ENCODE assay signal across 16 cellular contexts in genomic region chr2:112607680-112608438, GRCh38. TPM values are rescaled to one million over a fixed set of nuclear protein-coding genes. Genes with fewer than 3 reads are reported as not detected.
DNase-seq lines count a peak whose midpoint lies in the region; ATAC-seq, FAIRE-seq and TF ChIP-seq lines count a peak whose summit lies in the region.
"Had no signal": no experiment of that assay in that cellular context is flagged by ENCODE, and none has a peak within 500 bp of the region (broad histone marks: within the 10 kb centered on the region; RNA-seq: fewer than 3 reads in every experiment).

No MANE protein-coding gene starts in this region.

- no peaks in the 10 kb centered on the region for H3K27me3 Mint-ChIP-seq in activated T-cell treated with anti-CD3 and anti-CD28 coated beads, Interleukin-2, amount 50 U/mL, for 24 hours
- peaks cover 5% of the 10 kb centered on the region for H3K27me3 Mint-ChIP-seq in neural progenitor cell (ENCODE audit: insufficient read depth, low read depth)

- H3K4me2 ChIP-seq in K562 (ENCODE audit: insufficient read depth, low read length) (no peak overlapping the region), neural progenitor cell (no peak overlapping the region)

- H3K4me3 Mint-ChIP-seq in activated T-cell treated with anti-CD3 and anti-CD28 coated beads, Interleukin-2, amount 50 U/mL, for 24 hours = no peak overlapping the region
- H3K4me3 Mint-ChIP-seq in neural progenitor cell = no peak overlapping the region
- H3K4me3 Mint-ChIP-seq: CD14-positive monocyte had no signal

- H3K4me1 Mint-ChIP-seq in activated T-cell treated with anti-CD3 and anti-CD28 coated beads, Interleukin-2, amount 50 U/mL, for 24 hours (ENCODE audit: low read depth) = no peaks in the 10 kb centered on the region
- H3K4me1 Mint-ChIP-seq in neural progenitor cell = no peaks in the 10 kb centered on the region
- H3K4me1 Mint-ChIP-seq: CD14-positive monocyte had no signal

- H3K9me3 ChIP-seq in K562 (replicated peaks; ENCODE audit: control insufficient read depth, insufficient read depth, low read depth, low read length) (no peaks in the 10 kb centered on the region), thyroid gland (no peaks in the 10 kb centered on the region), neural progenitor cell (ENCODE audit: low read depth) (peaks cover 3% of the 10 kb centered on the region)
- H3K9me3 ChIP-seq: SJSA1 had no signal

- peak; percentile 11 for DNase-seq in activated T-cell treated with anti-CD3 and anti-CD28 coated beads, Interleukin-2, amount 50 U/mL, for 24 hours
- DNase-seq in activated T-cell treated with anti-CD3 and anti-CD28 coated beads, Interleukin-2, amount 50 U/mL, for 48 hours = no peak
- DNase-seq in K562 (ENCODE audit: extremely low read depth in 1 of 4, low spot score in 3 of 4) (no peak), left lobe of liver (ENCODE audit: low spot score) (peak; percentile 56), thyroid gland (peak; percentile 67 to 74), neural progenitor cell (ENCODE audit: low spot score) (no peak), NCI-H446 (lab: John Stamatoyannopoulos, UW) (no peak)
- DNase-seq: H7, Karpas-422, NCI-H1417, NCI-H187 treated with DMSO at 0.1 percent for 48 hours, NCI-H526 had no signal

- no peak overlapping the region for H3K27ac Mint-ChIP-seq in activated T-cell treated with anti-CD3 and anti-CD28 coated beads, Interleukin-2, amount 50 U/mL, for 24 hours
- H3K27ac Mint-ChIP-seq in neural progenitor cell = no peak overlapping the region

- no peak for FAIRE-seq in K562 (lab: Jason Lieb, UNC)

- intact Hi-C loops in K562 (cut with micrococcal nuclease) (no loop called here), thyroid gland (cut with DNase I) (no loop called here)

- no peak for TF ChIP-seq CTCF in K562 (IDR thresholded peaks at IDR 0.05 in 2 of 3, conservative IDR thresholded peaks at IDR 0.05 in 1 of 3; ENCODE audit: insufficient read depth in 2 of 3, low read depth in 1 of 3, low read length in 3 of 3)
- TF ChIP-seq CTCF in thyroid gland (IDR thresholded peaks at IDR 0.05) = no peak
- no peak for TF ChIP-seq CTCF in neural progenitor cell (IDR thresholded peaks at IDR 0.05)

- WGBS in K562 (ENCODE audit: insufficient coverage, low coverage, missing lambda C conversion rate) = 37% methylated on average over 8 of the region's 8 CpGs
- 72 to 81% methylated on average over 8 of the region's 8 CpGs for WGBS in thyroid gland, 2 donors

- H3K9me1 ChIP-seq in K562 (ENCODE audit: control insufficient read depth, insufficient read depth, low read length) = no peaks in the 10 kb centered on the region

- H3K36me3 ChIP-seq in K562 (ENCODE audit: control insufficient read depth, insufficient read depth, low read length) (no peaks in the 10 kb centered on the region), thyroid gland (no peaks in the 10 kb centered on the region), neural progenitor cell (no peaks in the 10 kb centered on the region)
- H3K36me3 ChIP-seq: SJSA1 had no signal

- H3K36me3 Mint-ChIP-seq in activated T-cell treated with anti-CD3 and anti-CD28 coated beads, Interleukin-2, amount 50 U/mL, for 24 hours (ENCODE audit: low read depth) = no peaks in the 10 kb centered on the region
- H3K36me3 Mint-ChIP-seq in neural progenitor cell = no peaks in the 10 kb centered on the region

- no peaks in the 10 kb centered on the region for H3K27me3 ChIP-seq in K562 (ENCODE audit: control insufficient read depth in 2 of 2, insufficient read depth in 2 of 2, low read length in 2 of 2)
- H3K27me3 ChIP-seq in thyroid gland = no peaks in the 10 kb centered on the region
- no peaks in the 10 kb centered on the region for H3K27me3 ChIP-seq in neural progenitor cell

- TF ChIP-seq POLR2A in K562 (conservative IDR thresholded peaks at IDR 0.05) (no peak), thyroid gland (IDR thresholded peaks at IDR 0.05) (no peak)

- H3K79me2 ChIP-seq in K562 (ENCODE audit: control insufficient read depth, insufficient read depth, low read length) (no peaks in the 10 kb centered on the region), neural progenitor cell (ENCODE audit: low read depth) (no peaks in the 10 kb centered on the region)

- H3K4me1 ChIP-seq in K562 (replicated peaks in 1 of 2; ENCODE audit: control insufficient read depth in 2 of 2, insufficient read depth in 2 of 2, low read length in 2 of 2) (no peaks in the 10 kb centered on the region; a peak in 1 of 5 replicates), thyroid gland (no peaks in the 10 kb centered on the region), neural progenitor cell (no peaks in the 10 kb centered on the region)
- H3K4me1 ChIP-seq: SJSA1 had no signal

- no peaks in the 10 kb centered on the region for H4K20me1 ChIP-seq in K562 (replicated peaks; ENCODE audit: control insufficient read depth, insufficient read depth, low read length)
- no peaks in the 10 kb centered on the region for H4K20me1 ChIP-seq in neural progenitor cell (ENCODE audit: low read depth)

- no TSS peak for BruUV-seq in K562 (replicated peaks; lab: Mats Ljungman, UMichigan)

- POLR2A ChIA-PET in K562 (lab: Yijun Ruan, JAX) = no interaction called here

- H3K9me3 Mint-ChIP-seq in activated T-cell treated with anti-CD3 and anti-CD28 coated beads, Interleukin-2, amount 50 U/mL, for 24 hours = no peaks in the 10 kb centered on the region
- H3K9me3 Mint-ChIP-seq in neural progenitor cell = peaks cover 9% of the 10 kb centered on the region

- no peak for TF ChIP-seq RAD21 in K562 (CRISPR knock-in tag; conservative IDR thresholded peaks at IDR 0.05 in 1 of 2, IDR thresholded peaks at IDR 0.05 in 1 of 2)

- ATAC-seq in K562 (no peak), left lobe of liver (peak; percentile 26), GM21360 (IDR thresholded peaks at IDR 0.05; ENCODE audit: unreplicated experiment) (no peak)

- H2AFZ ChIP-seq in K562 (ENCODE audit: low read depth, low read length) (no peak overlapping the region), neural progenitor cell (replicated peaks) (no peak overlapping the region)

- in situ Hi-C loops in K562 (cut with MboI) = loop anchor here (25.0 kb wide), 1 partner anchor 279 kb away; no protein-coding TSS in a partner anchor

- no peaks in the 10 kb centered on the region for H3F3A ChIP-seq in neural progenitor cell (ENCODE audit: low read depth)

- TF ChIP-seq EP300 in K562 (IDR thresholded peaks at IDR 0.05; ENCODE audit: low read length) = no peak

- H3K4me3 ChIP-seq in K562 = no peak overlapping the region
- H3K4me3 ChIP-seq in thyroid gland (replicated peaks in 1 of 3) = no peak overlapping the region
- no peak overlapping the region for H3K4me3 ChIP-seq in neural progenitor cell
- H3K4me3 ChIP-seq: SJSA1 had no signal

- H3K9ac ChIP-seq in K562 (ENCODE audit: insufficient read depth in 1 of 2, low read depth in 2 of 2, low read length in 2 of 2) = no peak overlapping the region
- no peak overlapping the region for H3K9ac ChIP-seq in neural progenitor cell

- no peak overlapping the region for H3K27ac ChIP-seq in K562 (ENCODE audit: extremely low read depth, low read depth, low read length)
- no peak overlapping the region for H3K27ac ChIP-seq in thyroid gland
- H3K27ac ChIP-seq in neural progenitor cell = no peak overlapping the region
- H3K27ac ChIP-seq: RWPE1, SJSA1 had no signal

- CTCF ChIA-PET in K562 (lab: Yijun Ruan, JAX; ENCODE audit: low intra/inter-chr PET ratio) = no interaction called here

TF ChIP-seq in K562, 482 proteins besides CTCF, POLR2A, EP300 and RAD21 (continues in another document):
- TF ChIP-seq ZNF583 (CRISPR knock-in tag; IDR thresholded peaks at IDR 0.05) = 0 out of 2 replicates have a peak, but pooled peaks have one; percentile 31

RNA-seq across cellular contexts. Expression of gene CHCHD5, which starts 23.4 kb away (rescaled TPM):
- 7.9 and 16.5 TPM in 2 replicates for total RNA-seq in K562 (2011; cell fraction: chromatin; rRNA removed; ENCODE audit: low replicate concordance)
- total RNA-seq in K562 (2011; cell fraction: nucleolus; rRNA removed) = 11.1 and 12.7 TPM in 2 replicates
- total RNA-seq in K562 (2011; cell fraction: nucleoplasm; rRNA removed) = 13.7 and 16.6 TPM in 2 replicates
- total RNA-seq in K562 (2014; rRNA removed) (33.4 and 61.2 TPM in 2 replicates), K562 (2014; rRNA removed; fragmentation: Illumina TruSeq; extraction: Trizol) (5.7 and 7.4 TPM in 2 replicates), K562 (2015; rRNA removed; fragmentation: Illumina TruSeq; extraction: Trizol) (25.8 and 29.4 TPM in 2 replicates), K562 (2021) (42.9 and 55.3 TPM in 2 replicates), left lobe of liver (21.2 TPM), thyroid gland (10 to 100 TPM; 14.6 to 70.6 (median 29.1) TPM), neural progenitor cell (ENCODE audit: low replicate concordance) (12.9 and 17.5 TPM in 2 replicates)
- polyA plus RNA-seq in K562 (2011; rRNA removed) (16.4 and 21.9 TPM in 2 replicates), K562 (2014; fragmentation: Illumina TruSeq; extraction: Trizol) (21.0 and 45.8 TPM in 2 replicates), K562 (2014; fragmentation: Nextera tagmentation; extraction: Ambion mirVana) (10 to 100 TPM; 56.0 to 79.3 TPM), K562 (2014; rRNA removed) (42.4 and 61.3 TPM in 2 replicates)
- polyA plus RNA-seq in K562 (2011; cell fraction: cytosol; rRNA removed) = 36.1 and 82.6 TPM in 2 replicates
- 16.0 and 28.0 TPM in 2 replicates for polyA plus RNA-seq in K562 (2011; cell fraction: nucleus; rRNA removed)
- 66.1 and 68.6 TPM in 2 replicates for polyA plus RNA-seq in K562 (2012)
- polyA minus RNA-seq in K562 (2011; rRNA and poly(A)+ RNA removed) = 2.9 and 3.0 TPM in 2 replicates
- 8.4 and 11.6 TPM in 2 replicates for polyA minus RNA-seq in K562 (2011; cell fraction: cytosol; rRNA and poly(A)+ RNA removed)
- polyA minus RNA-seq in K562 (2011; cell fraction: nucleus; rRNA and poly(A)+ RNA removed) = 3.5 and 6.0 TPM in 2 replicates

RNA-seq across cellular contexts. Expression of gene SLC20A1, which starts 37.9 kb away (rescaled TPM):
- 495 and 804 TPM in 2 replicates for total RNA-seq in K562 (2011; cell fraction: chromatin; rRNA removed; ENCODE audit: low replicate concordance)
- total RNA-seq in K562 (2011; cell fraction: nucleolus; rRNA removed) = 263 and 289 TPM in 2 replicates
- 478 and 674 TPM in 2 replicates for total RNA-seq in K562 (2011; cell fraction: nucleoplasm; rRNA removed)
- total RNA-seq in K562 (2014; rRNA removed) = 64.7 and 66.0 TPM in 2 replicates
- total RNA-seq in K562 (2014; rRNA removed; fragmentation: Illumina TruSeq; extraction: Trizol) = 95.1 and 111 TPM in 2 replicates
- 66.8 and 68.9 TPM in 2 replicates for total RNA-seq in K562 (2015; rRNA removed; fragmentation: Illumina TruSeq; extraction: Trizol)
- total RNA-seq in K562 (2021) = 123 and 136 TPM in 2 replicates
- polyA plus RNA-seq in K562 (2011; rRNA removed) = 101 and 150 TPM in 2 replicates
- polyA plus RNA-seq in K562 (2011; cell fraction: cytosol; rRNA removed) = 105 and 114 TPM in 2 replicates
- polyA plus RNA-seq in K562 (2011; cell fraction: nucleus; rRNA removed) = 166 and 277 TPM in 2 replicates
- 55.6 and 102 TPM in 2 replicates for polyA plus RNA-seq in K562 (2012)
- 85.8 and 87.8 TPM in 2 replicates for polyA plus RNA-seq in K562 (2014; fragmentation: Illumina TruSeq; extraction: Trizol)
- polyA plus RNA-seq in K562 (2014; fragmentation: Nextera tagmentation; extraction: Ambion mirVana) = 10 to 100 TPM; 53.8 to 56.1 TPM
- 74.7 and 77.3 TPM in 2 replicates for polyA plus RNA-seq in K562 (2014; rRNA removed)
- polyA minus RNA-seq in K562 (2011; rRNA and poly(A)+ RNA removed) = 151 and 243 TPM in 2 replicates
- 79.2 and 124 TPM in 2 replicates for polyA minus RNA-seq in K562 (2011; cell fraction: cytosol; rRNA and poly(A)+ RNA removed)
- 120 and 135 TPM in 2 replicates for polyA minus RNA-seq in K562 (2011; cell fraction: nucleus; rRNA and poly(A)+ RNA removed)
- total RNA-seq in left lobe of liver = 12.9 TPM
- 10 to 100 TPM; 15.6 to 40.3 (median 23.9) TPM for total RNA-seq in thyroid gland
- total RNA-seq in neural progenitor cell (ENCODE audit: low replicate concordance) = 46.1 and 61.1 TPM in 2 replicates

Comparison
In these comparisons a context has a peak if more than half of its experiments do, and no peak if none do; other contexts are left out.
1. DNase-seq: peak in activated T-cell treated with anti-CD3 and anti-CD28 coated beads, Interleukin-2, amount 50 U/mL, for 24 hours (single experiment), left lobe of liver (single experiment) and thyroid gland (2 of 2); none in activated T-cell treated with anti-CD3 and anti-CD28 coated beads, Interleukin-2, amount 50 U/mL, for 48 hours (0 of 2), K562 (0 of 4), neural progenitor cell (single experiment) and NCI-H446 (0 of 2).